Comparison of ENCODE assay signal across 10 cellular contexts in the genomic region with DNA sequence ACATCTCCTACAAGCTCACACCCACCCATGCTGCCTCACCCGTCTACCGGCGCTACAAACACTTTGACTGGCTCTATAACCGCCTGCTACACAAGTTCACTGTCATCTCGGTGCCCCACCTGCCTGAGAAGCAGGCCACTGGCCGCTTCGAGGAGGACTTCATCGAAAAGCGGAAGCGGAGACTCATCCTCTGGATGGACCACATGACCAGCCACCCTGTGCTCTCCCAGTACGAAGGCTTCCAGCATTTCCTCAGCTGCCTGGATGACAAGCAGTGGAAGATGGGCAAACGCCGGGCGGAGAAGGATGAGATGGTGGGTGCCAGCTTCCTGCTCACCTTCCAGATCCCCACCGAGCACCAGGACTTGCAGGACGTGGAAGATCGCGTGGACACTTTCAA. TPM values are rescaled to one million over a fixed set of nuclear protein-coding genes. Genes with fewer than 3 reads are reported as not detected.
DNase-seq lines count a peak whose midpoint lies in the region; ATAC-seq and TF ChIP-seq lines count a peak whose summit lies in the region.
"Had no signal": no experiment of that assay in that cellular context is flagged by ENCODE, and none has a peak within 500 bp of the region (broad histone marks: within the 10 kb centered on the region; RNA-seq: fewer than 3 reads in every experiment).

No MANE protein-coding gene starts in this region.

- H3K4me3 ChIP-seq in right cardiac atrium (ENCODE audit: low read length) (peak overlapping the region; percentile 22), upper lobe of right lung (peak overlapping the region; percentile 90), MM.1S (ENCODE audit: low read length) (no peak overlapping the region)

- H3F3A ChIP-seq in MM.1S (ENCODE audit: insufficient read depth, low read length), result no peaks in the 10 kb centered on the region

- H3K36me3 Mint-ChIP-seq in central memory CD8-positive, alpha-beta T cell (ENCODE audit: insufficient read depth), result no peaks in the 10 kb centered on the region
- H3K36me3 Mint-ChIP-seq in naive B cell, result no peaks in the 10 kb centered on the region

- H3K27ac Mint-ChIP-seq in central memory CD8-positive, alpha-beta T cell (ENCODE audit: low read depth), result peak overlapping the region; percentile 22
- no peak overlapping the region for H3K27ac Mint-ChIP-seq in naive B cell

- WGBS in right cardiac atrium, result 87% methylated on average over 18 of the region's 18 CpGs

- H3K27ac ChIP-seq in right cardiac atrium (ENCODE audit: low read length) (no peak overlapping the region), upper lobe of right lung (no peak overlapping the region), MM.1S (ENCODE audit: low read length) (no peak overlapping the region)
- H3K27ac ChIP-seq: HL-60 had no signal

- H3K9ac ChIP-seq in MM.1S (ENCODE audit: low read length), result no peak overlapping the region

- no peaks in the 10 kb centered on the region for H3K27me3 Mint-ChIP-seq in central memory CD8-positive, alpha-beta T cell
- peaks cover 7 to 38% (median 14%) of the 10 kb centered on the region in 3 donors for H3K27me3 Mint-ChIP-seq in naive B cell

- no peak overlapping the region for H3K4me3 Mint-ChIP-seq in central memory CD8-positive, alpha-beta T cell
- peak overlapping the region in 5 of 8 donors; percentile 25 to 78 (median 70) for H3K4me3 Mint-ChIP-seq in naive B cell

- H3K9me3 ChIP-seq in right cardiac atrium (ENCODE audit: control insufficient read depth, low read length) (no peaks in the 10 kb centered on the region), upper lobe of right lung (no peaks in the 10 kb centered on the region), MM.1S (replicated peaks; ENCODE audit: insufficient read depth, low read length) (no peaks in the 10 kb centered on the region)

- H3K4me2 ChIP-seq in MM.1S (ENCODE audit: low read depth, low read length), result no peak overlapping the region

- H2AFZ ChIP-seq in MM.1S (ENCODE audit: low read length), result no peak overlapping the region

- no peaks in the 10 kb centered on the region for H3K27me3 ChIP-seq in right cardiac atrium (ENCODE audit: control insufficient read depth, insufficient read depth)
- H3K27me3 ChIP-seq in upper lobe of right lung, result no peaks in the 10 kb centered on the region
- peaks cover 28% of the 10 kb centered on the region for H3K27me3 ChIP-seq in MM.1S (replicated peaks; ENCODE audit: insufficient read depth, low read length)

- ATAC-seq in right cardiac atrium (no peak), Right ventricle myocardium inferior (no peak), naive B cell (ENCODE audit: low read depth in 2 of 2) (no peak), upper lobe of right lung (no peak)
- no peak for ATAC-seq in central memory CD8-positive, alpha-beta T cell (replicated peaks; ENCODE audit: extremely low read depth, poor library complexity, severe bottlenecking)

- H3K9me3 Mint-ChIP-seq in central memory CD8-positive, alpha-beta T cell, result no peaks in the 10 kb centered on the region
- H3K9me3 Mint-ChIP-seq in naive B cell, result no peaks in the 10 kb centered on the region

- H3K79me2 ChIP-seq in MM.1S (ENCODE audit: low read length), result no peaks in the 10 kb centered on the region

- no peaks in the 10 kb centered on the region for H3K9me2 ChIP-seq in MM.1S (replicated peaks; ENCODE audit: insufficient read depth, low read length)

- TF ChIP-seq CTCF in upper lobe of right lung (IDR thresholded peaks at IDR 0.05), result no peak
- no peak for TF ChIP-seq CTCF in MM.1S (IDR thresholded peaks at IDR 0.05; ENCODE audit: low read length)

- intact Hi-C loops in right cardiac atrium (cut with DNase I), result no loop called here
- intact Hi-C loops in Right ventricle myocardium inferior (cut with DNase I), result loop anchor here (5.0 kb wide), 1 partner anchor 198 kb away; the partner anchor contains the start of gene SIN3A
- intact Hi-C loops in upper lobe of right lung (cut with DNase I), result no loop called here

- H4K20me1 ChIP-seq in MM.1S (ENCODE audit: insufficient read depth, low read length), result no peaks in the 10 kb centered on the region

- peaks cover 65% of the 10 kb centered on the region for H3K4me1 Mint-ChIP-seq in central memory CD8-positive, alpha-beta T cell
- H3K4me1 Mint-ChIP-seq in naive B cell, result peaks cover 7 to 14% (median 12%) of the 10 kb centered on the region in 3 donors

- H3K36me3 ChIP-seq in upper lobe of right lung, result no peaks in the 10 kb centered on the region
- no peaks in the 10 kb centered on the region for H3K36me3 ChIP-seq in MM.1S (replicated peaks; ENCODE audit: insufficient read depth, low read length)

- H3K4me1 ChIP-seq in right cardiac atrium (ENCODE audit: control insufficient read depth, insufficient read depth, low read length) (peaks cover 39% of the 10 kb centered on the region), upper lobe of right lung (peaks cover 61% of the 10 kb centered on the region), MM.1S (ENCODE audit: low read length) (no peaks in the 10 kb centered on the region)

- DNase-seq in right cardiac atrium (no peak), Right ventricle myocardium inferior (ENCODE audit: missing footprints) (no peak), naive B cell (no peak), upper lobe of right lung (no peak), MM.1S (no peak), SK-N-DZ (ENCODE audit: low spot score) (no peak)
- DNase-seq in central memory CD8-positive, alpha-beta T cell (ENCODE audit: low spot score in 2 of 2), result no peak
- no peak for DNase-seq in stimulated activated CD4-positive, alpha-beta T cell treated with anti-CD3 and anti-CD28 coated beads, Interleukin-15, amount 100 ng/mL, for 24 hours
- DNase-seq: NCI-H1436 treated with DMSO at 0.1 percent for 48 hours had no signal

RNA-seq across cellular contexts. Expression of gene SNX33, which starts 2.1 kb away (rescaled TPM):
- total RNA-seq in right cardiac atrium (10 to 100 TPM; 14.6 to 18.4 (median 17.8) TPM), Right ventricle myocardium inferior (13.3 TPM), upper lobe of right lung (31.0 TPM)
- polyA plus RNA-seq in right cardiac atrium (13.2 TPM), naive B cell (ENCODE audit: low read depth in 6 of 6) (under 1 TPM in 1 of 6 donors, not detected in 5; 0.13 TPM)
- polyA plus RNA-seq in SK-N-DZ (2014; cell fraction: cytosol; rRNA removed), result 3.5 and 4.2 TPM in 2 replicates
- polyA plus RNA-seq in SK-N-DZ (2014; cell fraction: nucleus; rRNA removed), result 7.1 and 10.5 TPM in 2 replicates

RNA-seq across cellular contexts. Expression of gene IMP3, which starts 9.8 kb away (rescaled TPM):
- total RNA-seq in right cardiac atrium (10 to 100 TPM; 39.4 to 49.3 (median 46.8) TPM), Right ventricle myocardium inferior (43.3 TPM), upper lobe of right lung (54.9 TPM)
- polyA plus RNA-seq in right cardiac atrium (48.1 TPM), naive B cell (ENCODE audit: low read depth in 6 of 6) (100 to 1,000 TPM; 173 to 270 (median 228) TPM)
- 206 and 226 TPM in 2 replicates for polyA plus RNA-seq in SK-N-DZ (2014; cell fraction: cytosol; rRNA removed)
- 135 and 163 TPM in 2 replicates for polyA plus RNA-seq in SK-N-DZ (2014; cell fraction: nucleus; rRNA removed)

RNA-seq across cellular contexts. Expression of gene SNUPN, which starts 24.3 kb away (rescaled TPM):
- total RNA-seq in right cardiac atrium (10 to 100 TPM; 15.3 to 19.8 (median 18.4) TPM), Right ventricle myocardium inferior (19.4 TPM), upper lobe of right lung (23.5 TPM)
- polyA plus RNA-seq in right cardiac atrium (17.9 TPM), naive B cell (ENCODE audit: low read depth in 6 of 6) (10 to 100 TPM; 17.0 to 27.9 (median 22.5) TPM)
- 24.8 and 29.2 TPM in 2 replicates for polyA plus RNA-seq in SK-N-DZ (2014; cell fraction: cytosol; rRNA removed)
- 13.8 and 15.6 TPM in 2 replicates for polyA plus RNA-seq in SK-N-DZ (2014; cell fraction: nucleus; rRNA removed)
